In genomic region chr21:37118187-37118826, GRCh38 we compare ENCODE assay signal across 30 cellular contexts. TPM values are rescaled to one million over a fixed set of nuclear protein-coding genes. Genes with fewer than 3 reads are reported as not detected.
DNase-seq lines count a peak whose midpoint lies in the region; ATAC-seq and TF ChIP-seq lines count a peak whose summit lies in the region.
"Had no signal": no experiment of that assay in that cellular context is flagged by ENCODE, and none has a peak within 500 bp of the region (broad histone marks: within the 10 kb centered on the region; RNA-seq: fewer than 3 reads in every experiment).

No MANE protein-coding gene starts in this region.

- no peaks in the 10 kb centered on the region for H3F3A ChIP-seq in PC-3 (ENCODE audit: low read length, unreplicated experiment)

- no peak for DNase-seq in activated T-cell treated with anti-CD3 and anti-CD28 coated beads, Interleukin-2, amount 50 U/mL, for 24 hours
- no peak for DNase-seq in activated T-cell treated with anti-CD3 and anti-CD28 coated beads, Interleukin-2, amount 50 U/mL, for 4 hours
- DNase-seq in PC-3 (peak; percentile 30), renal cortical epithelial cell (ENCODE audit: low read depth) (peak; percentile 30), NCI-H2196 treated with DMSO at 0.1 percent for 48 hours (lab: John Stamatoyannopoulos, UW; ENCODE audit: unreplicated experiment) (no peak)
- DNase-seq: activated naive CD4-positive, alpha-beta T cell treated with Interleukin-2 at 50 U/mL for 16 hours; amniotic stem cell; DMS 273 treated with DMSO at 0.1 percent for 48 hours; dorsolateral prefrontal cortex; gastrocnemius medialis; lower lobe of right lung; mucosa of descending colon; NCI-H1417; NCI-H2029 treated with DMSO at 0.1 percent for 48 hours; NCI-H345; NCI-H69; retina; SIG-M5; stimulated activated naive B cell treated with anti-CD40 and anti-IgM and Interleukin-4, amounts not matched to agents 10 μg/mL and 1 μg/mL and 100 μg/mL, for 72 hours; T-helper 9 cell; upper lobe of left lung had no signal

- H3K4me2 ChIP-seq in PC-3 (ENCODE audit: low read length) = no peak overlapping the region
- H3K4me2 ChIP-seq: KMS-11 had no signal

- no peaks in the 10 kb centered on the region for H4K20me1 ChIP-seq in PC-3 (ENCODE audit: low read length)

- ATAC-seq in activated T-cell treated with anti-CD3 and anti-CD28 coated beads, Interleukin-2, amount 50 U/mL, for 4 hours = no peak
- no peak; the same call in 1 of the 2 replicates for ATAC-seq in PC-3
- ATAC-seq in esophagus mucosa = peak; percentile 57
- ATAC-seq in GM21528 (IDR thresholded peaks at IDR 0.05; ENCODE audit: low FRiP score, unreplicated experiment) = no peak
- no peak for ATAC-seq in HG02610 (IDR thresholded peaks at IDR 0.05; ENCODE audit: unreplicated experiment)
- ATAC-seq: gastrocnemius medialis; lower lobe of right lung; mucosa of descending colon; Panc1; stimulated activated naive B cell treated with anti-CD40 and anti-IgM and Interleukin-4, amounts not matched to agents 10 μg/mL and 1 μg/mL and 100 μg/mL, for 72 hours had no signal

- peaks cover 12% of the 10 kb centered on the region; the same call in 1 of the 2 replicates for H3K36me3 ChIP-seq in PC-3 (ENCODE audit: low read depth, low read length)
- H3K36me3 ChIP-seq: gastrocnemius medialis, upper lobe of left lung had no signal

- no peak for TF ChIP-seq CTCF in PC-3 (conservative IDR thresholded peaks at IDR 0.05; ENCODE audit: low read depth, low read length)

- H3K9me3 ChIP-seq in PC-3 (ENCODE audit: low read length) = no peaks in the 10 kb centered on the region
- H3K9me3 ChIP-seq: gastrocnemius medialis, lower lobe of right lung, mucosa of descending colon, upper lobe of left lung had no signal

- BruUV-seq in PC-3 (replicated peaks; lab: Mats Ljungman, UMichigan) = no TSS peak

- H3K9me3 Mint-ChIP-seq in activated T-cell treated with anti-CD3 and anti-CD28 coated beads, Interleukin-2, amount 50 U/mL, for 24 hours = no peaks in the 10 kb centered on the region
- no peaks in the 10 kb centered on the region for H3K9me3 Mint-ChIP-seq in activated T-cell treated with anti-CD3 and anti-CD28 coated beads, Interleukin-2, amount 50 U/mL, for 4 hours
- H3K9me3 Mint-ChIP-seq: stimulated activated naive B cell treated with anti-CD40 and anti-IgM and Interleukin-4, amounts not matched to agents 10 μg/mL and 1 μg/mL and 100 μg/mL, for 72 hours had no signal

- H3K27ac ChIP-seq in PC-3 (ENCODE audit: low read length) = no peak overlapping the region
- H3K27ac ChIP-seq: dorsolateral prefrontal cortex, gastrocnemius medialis, HL-60, KMS-11, lower lobe of right lung, skin epidermis, upper lobe of left lung had no signal

- POLR2A ChIA-PET in PC-3 (lab: Charles Lee; ENCODE audit: unreplicated experiment) = no interaction called here

- H3K27ac Mint-ChIP-seq in activated T-cell treated with anti-CD3 and anti-CD28 coated beads, Interleukin-2, amount 50 U/mL, for 24 hours = peak overlapping the region; percentile 15
- H3K27ac Mint-ChIP-seq: CD14-positive monocyte; stimulated activated naive B cell treated with anti-CD40 and anti-IgM and Interleukin-4, amounts not matched to agents 10 μg/mL and 1 μg/mL and 100 μg/mL, for 72 hours had no signal

- H3K27me3 Mint-ChIP-seq in activated T-cell treated with anti-CD3 and anti-CD28 coated beads, Interleukin-2, amount 50 U/mL, for 24 hours = no peaks in the 10 kb centered on the region
- H3K27me3 Mint-ChIP-seq in activated T-cell treated with anti-CD3 and anti-CD28 coated beads, Interleukin-2, amount 50 U/mL, for 4 hours (ENCODE audit: low read depth) = no peaks in the 10 kb centered on the region
- H3K27me3 Mint-ChIP-seq: brain; stimulated activated naive B cell treated with anti-CD40 and anti-IgM and Interleukin-4, amounts not matched to agents 10 μg/mL and 1 μg/mL and 100 μg/mL, for 72 hours had no signal

- peaks cover 42% of the 10 kb centered on the region for H3K4me1 Mint-ChIP-seq in activated T-cell treated with anti-CD3 and anti-CD28 coated beads, Interleukin-2, amount 50 U/mL, for 24 hours (ENCODE audit: low read depth)
- peaks cover 19% of the 10 kb centered on the region for H3K4me1 Mint-ChIP-seq in activated T-cell treated with anti-CD3 and anti-CD28 coated beads, Interleukin-2, amount 50 U/mL, for 4 hours (ENCODE audit: low read depth)
- H3K4me1 Mint-ChIP-seq: CD14-positive monocyte had no signal

- no peak overlapping the region for H2AFZ ChIP-seq in PC-3 (ENCODE audit: low read length)

- H3K4me1 ChIP-seq in PC-3 (ENCODE audit: insufficient read depth, low read length) = peaks cover 21% of the 10 kb centered on the region
- H3K4me1 ChIP-seq: gastrocnemius medialis, lower lobe of right lung, upper lobe of left lung had no signal

- no peak overlapping the region for H3K4me3 Mint-ChIP-seq in activated T-cell treated with anti-CD3 and anti-CD28 coated beads, Interleukin-2, amount 50 U/mL, for 24 hours
- H3K4me3 Mint-ChIP-seq in activated T-cell treated with anti-CD3 and anti-CD28 coated beads, Interleukin-2, amount 50 U/mL, for 4 hours = no peak overlapping the region
- H3K4me3 Mint-ChIP-seq: brain; CD14-positive monocyte; stimulated activated naive B cell treated with anti-CD40 and anti-IgM and Interleukin-4, amounts not matched to agents 10 μg/mL and 1 μg/mL and 100 μg/mL, for 72 hours had no signal

- no peak overlapping the region for H3K4me3 ChIP-seq in PC-3 (ENCODE audit: low read length)
- H3K4me3 ChIP-seq: dorsolateral prefrontal cortex, gastrocnemius medialis, lower lobe of right lung, mucosa of descending colon, skin epidermis, upper lobe of left lung had no signal

- intact Hi-C loops in PC-3 (cut with micrococcal nuclease) = no loop called here

- H3K9ac ChIP-seq in PC-3 (ENCODE audit: low read length) = no peak overlapping the region
- H3K9ac ChIP-seq: KMS-11 had no signal

- H3K27me3 ChIP-seq in PC-3 (ENCODE audit: low read length) = no peaks in the 10 kb centered on the region
- H3K27me3 ChIP-seq: dorsolateral prefrontal cortex, gastrocnemius medialis, upper lobe of left lung had no signal

- H3K36me3 Mint-ChIP-seq in activated T-cell treated with anti-CD3 and anti-CD28 coated beads, Interleukin-2, amount 50 U/mL, for 24 hours (ENCODE audit: low read depth) = peaks cover 54% of the 10 kb centered on the region
- H3K36me3 Mint-ChIP-seq in activated T-cell treated with anti-CD3 and anti-CD28 coated beads, Interleukin-2, amount 50 U/mL, for 4 hours (ENCODE audit: insufficient read depth) = peaks cover 28% of the 10 kb centered on the region

- peaks cover 7% of the 10 kb centered on the region for H3K79me2 ChIP-seq in PC-3 (ENCODE audit: low read length)

- CTCF ChIA-PET in PC-3 (lab: Charles Lee) = no interaction called here

- H3K9me2 ChIP-seq in PC-3 (replicated peaks; ENCODE audit: low read length) = no peaks in the 10 kb centered on the region

RNA-seq across cellular contexts. Expression of gene TTC3, which starts 45.3 kb away (rescaled TPM):
- total RNA-seq in activated T-cell treated with anti-CD3 and anti-CD28 coated beads, Interleukin-2, amount 50 U/mL, for 4 hours = 10 to 100 TPM; 41.9 to 46.5 (median 44.6) TPM
- total RNA-seq in PC-3 (2014; rRNA removed) (121 and 140 TPM in 2 replicates), esophagus mucosa (39.8 TPM), renal cortical epithelial cell (177 and 302 TPM in 2 replicates)

RNA-seq across cellular contexts. Expression of gene PIGP, which starts 45.4 kb away (rescaled TPM):
- 10 to 100 TPM; 14.7 to 17.8 (median 15.9) TPM for total RNA-seq in activated T-cell treated with anti-CD3 and anti-CD28 coated beads, Interleukin-2, amount 50 U/mL, for 4 hours
- total RNA-seq in PC-3 (2014; rRNA removed) (17.1 and 20.1 TPM in 2 replicates), esophagus mucosa (16.6 TPM), renal cortical epithelial cell (3.5 and 5.6 TPM in 2 replicates)

Comparison
In these comparisons a context has a peak if more than half of its experiments do, and no peak if none do; other contexts are left out.
1. DNase-seq: peak in PC-3 (single experiment) and renal cortical epithelial cell (single experiment); none in activated T-cell treated with anti-CD3 and anti-CD28 coated beads, Interleukin-2, amount 50 U/mL, for 24 hours (single experiment), activated T-cell treated with anti-CD3 and anti-CD28 coated beads, Interleukin-2, amount 50 U/mL, for 4 hours (single experiment) and NCI-H2196 treated with DMSO at 0.1 percent for 48 hours (single experiment).